Comparison of ENCODE assay signal across 8 cellular contexts in the genomic region with DNA sequence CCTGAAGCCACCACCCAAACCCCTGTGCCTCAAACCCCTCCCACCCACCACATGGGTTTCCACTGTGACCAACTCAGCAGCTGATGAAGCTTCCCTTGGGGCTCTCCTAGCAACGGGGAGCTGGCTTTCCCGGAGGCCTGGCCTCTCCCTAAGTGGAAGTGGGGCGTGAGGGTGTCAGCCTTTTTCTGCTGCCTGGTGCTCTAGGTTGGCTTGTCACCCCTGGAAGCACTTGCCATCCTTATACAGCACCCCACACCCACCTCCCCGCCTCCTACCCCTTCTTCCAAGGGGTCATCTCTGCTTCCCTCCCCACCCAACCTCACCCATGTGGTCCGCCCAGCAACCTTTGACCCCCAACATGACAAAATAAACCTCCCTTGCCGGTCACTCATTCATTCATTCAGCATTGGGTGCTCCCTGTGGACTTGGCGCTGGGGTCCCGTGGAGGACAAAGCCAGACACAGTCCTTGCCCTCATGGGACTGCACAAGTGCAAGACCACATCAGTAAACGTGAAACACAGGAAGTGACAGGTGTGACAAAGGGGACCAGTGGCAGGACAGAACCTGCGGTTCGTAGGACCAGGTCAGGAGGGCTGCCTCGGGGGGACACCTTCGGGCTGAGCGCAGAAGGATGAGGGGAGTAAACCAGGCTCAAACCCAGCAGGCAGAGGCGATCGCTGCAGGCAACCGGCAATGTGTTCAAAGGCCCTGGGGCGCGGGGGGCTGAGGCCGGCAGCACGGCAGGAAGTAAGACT.
DNase-seq lines count a peak whose midpoint lies in the region; ATAC-seq and TF ChIP-seq lines count a peak whose summit lies in the region.

No MANE protein-coding gene starts in this region.

- H3K9ac ChIP-seq in mesendoderm (ENCODE audit: low read length) = no peak overlapping the region

- H2BK120ac ChIP-seq in mesendoderm (ENCODE audit: low read depth, low read length) = no peak overlapping the region

- no TSS peak for BruUV-seq in Calu3 (replicated peaks; lab: Mats Ljungman, UMichigan)

- no CpG with 5 or more reads among the region's 21 CpGs for WGBS in mesendoderm (ENCODE audit: extremely low coverage, insufficient coverage, low lambda C conversion rate)

- peaks cover 74% of the 10 kb centered on the region for H3K36me3 Mint-ChIP-seq in Calu3 (ENCODE audit: insufficient read depth, unreplicated experiment)

- H3K79me2 ChIP-seq in mesendoderm (ENCODE audit: control insufficient read depth, insufficient read depth, low read length) = peaks cover 7% of the 10 kb centered on the region

- ATAC-seq in HG03460 (IDR thresholded peaks at IDR 0.05; ENCODE audit: unreplicated experiment) (peak; percentile 5), GM19324 (IDR thresholded peaks at IDR 0.05; ENCODE audit: low FRiP score, unreplicated experiment) (no peak)

- no peak overlapping the region for H4K5ac ChIP-seq in mesendoderm (ENCODE audit: low read length)

- in situ Hi-C loops in G401 (cut with HindIII; ENCODE audit: low sequenced_read_pairs) = no loop called here

- CTCF ChIA-PET in Calu3 (lab: Charles Lee) = interaction anchor here (0.6 to 1.6 kb wide), 5 partner anchors 39 to 734 kb away, joined by 3 to 9 read pairs (median 5); no protein-coding TSS in a partner anchor

- peak overlapping the region; percentile 76 for H3K4me3 Mint-ChIP-seq in Calu3 (ENCODE audit: low read depth, unreplicated experiment)

- no peak overlapping the region for H3K23ac ChIP-seq in mesendoderm (ENCODE audit: low read length)

- H3K18ac ChIP-seq in mesendoderm (ENCODE audit: low read length) = no peak overlapping the region

- H3K4me1 ChIP-seq in neutrophil (ENCODE audit: control insufficient read depth in 1 of 2, insufficient read depth in 1 of 2, low read depth in 1 of 2, low read length in 1 of 2) = peaks cover 68 to 70% of the 10 kb centered on the region in 2 experiments
- H3K4me1 ChIP-seq in mesendoderm (ENCODE audit: control insufficient read depth, low read depth, low read length) = peaks cover 3% of the 10 kb centered on the region

- peaks cover 10% of the 10 kb centered on the region for H3K79me1 ChIP-seq in mesendoderm (ENCODE audit: low read length)

- DNase-seq in Calu3 (no peak), mesendoderm (no peak), G401 (ENCODE audit: low spot score) (no peak), NCI-H510A (lab: John Stamatoyannopoulos, UW) (no peak)

- H3K27me3 ChIP-seq in neutrophil (no peaks in the 10 kb centered on the region), mesendoderm (ENCODE audit: insufficient read depth, low read length, poor library complexity) (no peaks in the 10 kb centered on the region)

- H3K4me3 ChIP-seq in neutrophil (ENCODE audit: low read depth in 1 of 2, low read length in 1 of 2) (no peak overlapping the region), mesendoderm (ENCODE audit: low read length) (no peak overlapping the region)

- intact Hi-C loops in Calu3 (cut with micrococcal nuclease; ENCODE audit: unreplicated experiment) = no loop called here

- H3K27ac Mint-ChIP-seq in Calu3 (ENCODE audit: unreplicated experiment) = peak overlapping the region; percentile 98

- H4K8ac ChIP-seq in mesendoderm (ENCODE audit: low read depth, low read length) = no peak overlapping the region

- H3K27me3 Mint-ChIP-seq in Calu3 (ENCODE audit: unreplicated experiment) = no peaks in the 10 kb centered on the region

- TF ChIP-seq CTCF in Calu3 (IDR thresholded peaks at IDR 0.05; ENCODE audit: unreplicated experiment) = no peak
- TF ChIP-seq CTCF in neutrophil (IDR thresholded peaks at IDR 0.05) = no peak

- H3K56ac ChIP-seq in mesendoderm (ENCODE audit: low read length) = no peak overlapping the region

- H3K4me2 ChIP-seq in mesendoderm (ENCODE audit: low read length) = no peak overlapping the region

- no peak overlapping the region for H2BK15ac ChIP-seq in mesendoderm (replicated peaks; ENCODE audit: low read depth)

- H3K36me3 ChIP-seq in neutrophil (no peaks in the 10 kb centered on the region), mesendoderm (ENCODE audit: control insufficient read depth, insufficient read depth, low read length) (no peaks in the 10 kb centered on the region)

- no peak overlapping the region for H2AK5ac ChIP-seq in mesendoderm (ENCODE audit: low read length)

- no peaks in the 10 kb centered on the region for H3K9me3 Mint-ChIP-seq in Calu3 (ENCODE audit: low read depth, unreplicated experiment)

- no peak overlapping the region for H3K4ac ChIP-seq in mesendoderm (ENCODE audit: low read depth, low read length)

- H2BK5ac ChIP-seq in mesendoderm (ENCODE audit: low read length) = no peak overlapping the region

- no peaks in the 10 kb centered on the region for H3K9me3 ChIP-seq in neutrophil

- peak overlapping the region; percentile 65 for H3K27ac ChIP-seq in cingulate gyrus (ENCODE audit: low read depth, low read length)
- peak overlapping the region; percentile 67 for H3K27ac ChIP-seq in neutrophil
- no peak overlapping the region for H3K27ac ChIP-seq in mesendoderm (ENCODE audit: low read depth, low read length)

- peaks cover 75% of the 10 kb centered on the region for H3K4me1 Mint-ChIP-seq in Calu3 (ENCODE audit: low read depth, unreplicated experiment)
